8 cellular contexts compared by ENCODE assay signal in genomic region chr3:59424268-59425010, GRCh38.
DNase-seq lines count a peak whose midpoint lies in the region; ATAC-seq and TF ChIP-seq lines count a peak whose summit lies in the region.
"Had no signal": no experiment of that assay in that cellular context is flagged by ENCODE, and none has a peak within 500 bp of the region (broad histone marks: within the 10 kb centered on the region; RNA-seq: fewer than 3 reads in every experiment).

No MANE protein-coding gene starts in this region.

- H3K36me3 ChIP-seq in testis (ENCODE audit: low read depth, missing control alignments), result no peaks in the 10 kb centered on the region

- ATAC-seq in HG03521 (IDR thresholded peaks at IDR 0.05; ENCODE audit: unreplicated experiment), result peak; percentile 56
- ATAC-seq in naive thymus-derived CD8-positive, alpha-beta T cell, result peak; percentile 70
- no peak for ATAC-seq in GM18520 (IDR thresholded peaks at IDR 0.05; ENCODE audit: unreplicated experiment)
- no peak for ATAC-seq in HG03571 (IDR thresholded peaks at IDR 0.05; ENCODE audit: unreplicated experiment)

- peak overlapping the region in 9 of 10 donors; percentile 7 to 65 (median 28) for H3K4me3 Mint-ChIP-seq in naive thymus-derived CD8-positive, alpha-beta T cell

- POLR2A ChIA-PET in naive thymus-derived CD8-positive, alpha-beta T cell (lab: Charles Lee), result interaction anchor here (0.8 to 2.6 kb wide), 4 partner anchors 12 to 25 kb away, joined by 3 to 11 read pairs (median 4); no protein-coding TSS in a partner anchor

- no peaks in the 10 kb centered on the region for H3K36me3 Mint-ChIP-seq in naive thymus-derived CD8-positive, alpha-beta T cell

- intact Hi-C loops in testis (cut with DNase I; ENCODE audit: low total_unique reads), result no loop called here

- WGBS in testis, 2 donors, result 84 to 85% methylated on average over 10 of the region's 10 CpGs

- TF ChIP-seq POLR2A in testis (IDR thresholded peaks at IDR 0.05), result no peak

- no peaks in the 10 kb centered on the region for H3K27me3 Mint-ChIP-seq in naive thymus-derived CD8-positive, alpha-beta T cell

- H3K27ac Mint-ChIP-seq in naive thymus-derived CD8-positive, alpha-beta T cell, result peak overlapping the region; percentile 30 to 93 (median 75)

- peaks cover 28 to 55% (median 48%) of the 10 kb centered on the region in 4 donors for H3K4me1 Mint-ChIP-seq in naive thymus-derived CD8-positive, alpha-beta T cell

- no peak overlapping the region for H3K27ac ChIP-seq in testis

- peak; percentile 80 for DNase-seq in GM03348 (ENCODE audit: low spot score)
- peak; percentile 51 for DNase-seq in astrocyte of the cerebellum (ENCODE audit: low read depth)
- DNase-seq in naive thymus-derived CD8-positive, alpha-beta T cell, result peak in 4 of 10 donors; percentile 3 to 58 (median 46)
- DNase-seq in testis, result no peak
- DNase-seq: activated CD8-positive, alpha-beta memory T cell treated with anti-CD3 and anti-CD28 coated beads for 24 hours had no signal

- no peak for TF ChIP-seq CTCF in astrocyte of the cerebellum (IDR thresholded peaks at IDR 0.05; ENCODE audit: low read depth, low read length, missing control alignments)
- no peak for TF ChIP-seq CTCF in testis (IDR thresholded peaks at IDR 0.05)

- no peaks in the 10 kb centered on the region for H3K4me1 ChIP-seq in testis

- in situ Hi-C loops in astrocyte of the cerebellum (cut with HindIII; ENCODE audit: low sequenced_read_pairs), result no loop called here

- H3K4me3 ChIP-seq in astrocyte of the cerebellum (ENCODE audit: low read depth, low read length), result no peak overlapping the region
- H3K4me3 ChIP-seq in testis, result no peak overlapping the region

- no peaks in the 10 kb centered on the region for H3K9me3 ChIP-seq in testis

- H3K27me3 ChIP-seq in testis, result no peaks in the 10 kb centered on the region

- H3K9me3 Mint-ChIP-seq in naive thymus-derived CD8-positive, alpha-beta T cell, result no peaks in the 10 kb centered on the region

Comparison
In these comparisons a context has a peak if more than half of its experiments do, and no peak if none do; other contexts are left out.
1. ATAC-seq: peak in HG03521 (single experiment) and naive thymus-derived CD8-positive, alpha-beta T cell (2 of 2); none in GM18520 (single experiment) and HG03571 (single experiment).